ENCODE assay signal across 25 cellular contexts in the genomic region with DNA sequence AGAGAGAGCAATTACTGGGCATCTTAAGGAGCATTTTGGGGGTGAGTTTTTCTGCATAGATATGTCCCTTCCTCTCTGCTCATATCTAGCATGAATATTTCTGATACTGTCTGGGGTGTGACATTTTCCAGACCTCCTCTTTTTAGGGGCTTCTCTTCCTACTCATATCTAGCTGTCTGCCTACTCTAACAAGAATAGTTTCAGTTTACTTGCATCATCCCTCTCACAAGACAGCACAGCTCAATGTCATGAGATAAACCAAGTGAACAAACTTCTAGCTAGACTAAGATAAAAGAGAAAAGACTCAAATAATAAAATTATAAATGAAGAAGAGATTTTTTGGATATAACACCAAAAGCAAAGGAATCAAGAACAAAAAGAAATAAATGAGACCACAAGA.
DNase-seq lines count a peak whose midpoint lies in the region; ATAC-seq and TF ChIP-seq lines count a peak whose summit lies in the region.
"Had no signal": no experiment of that assay in that cellular context is flagged by ENCODE, and none has a peak within 500 bp of the region (broad histone marks: within the 10 kb centered on the region; RNA-seq: fewer than 3 reads in every experiment).

No MANE protein-coding gene starts in this region.

- H3K9ac ChIP-seq in mesenchymal stem cell (ENCODE audit: low read length) = no peak overlapping the region

- TF ChIP-seq POLR2A in ovary (IDR thresholded peaks at IDR 0.05) = no peak

- peaks cover 14% of the 10 kb centered on the region for H3K9me3 Mint-ChIP-seq in natural killer cell treated with Interleukin-12 subunit alpha and Interleukin-12 subunit beta and Interleukin-15 and Interleukin-18, amount 100 ng/mL, for 72 hours

- H3K4me3 Mint-ChIP-seq in natural killer cell treated with Interleukin-12 subunit alpha and Interleukin-12 subunit beta and Interleukin-15 and Interleukin-18, amount 100 ng/mL, for 72 hours = no peak overlapping the region
- H3K4me3 Mint-ChIP-seq: CD4-positive, CD25-positive, alpha-beta regulatory T cell had no signal

- H3K4me1 ChIP-seq in mesenchymal stem cell (ENCODE audit: control insufficient read depth, insufficient read depth, low read depth, low read length) = no peaks in the 10 kb centered on the region
- H3K4me1 ChIP-seq in ovary (ENCODE audit: insufficient read depth) = no peaks in the 10 kb centered on the region
- H3K4me1 ChIP-seq: SJSA1 had no signal

- peak; percentile 16 for DNase-seq in GM03348 (ENCODE audit: low spot score)
- peak; percentile 78 for DNase-seq in OCI-M1 (lab: John Stamatoyannopoulos, UW)
- DNase-seq in fibroblast of peridontal ligament (ENCODE audit: extremely low read depth) = peak; percentile 41
- DNase-seq in mesenchymal stem cell = peak; percentile 33
- DNase-seq in ovary = no peak
- no peak for DNase-seq in NCI-H69 (lab: John Stamatoyannopoulos, UW)
- no peak for DNase-seq in natural killer cell treated with Interleukin-12 subunit alpha and Interleukin-12 subunit beta and Interleukin-15 and Interleukin-18, amount 100 ng/mL, for 72 hours (ENCODE audit: low spot score)
- DNase-seq: CD4-positive, CD25-positive, alpha-beta regulatory T cell; DMS53; H7; Kasumi-1; MV-4-11; NCI-H1105; NCI-H1436 treated with DMSO at 0.1 percent for 48 hours; NCI-H1930; NCI-H2107; NCI-H524; NCI-H774; NK-92 treated with Interleukin-12 subunit alpha and Interleukin-12 subunit beta, amount 100 ng/mL, for 24 hours; Right ventricle myocardium superior; RPMI8226 had no signal

- H3K27me3 Mint-ChIP-seq in natural killer cell treated with Interleukin-12 subunit alpha and Interleukin-12 subunit beta and Interleukin-15 and Interleukin-18, amount 100 ng/mL, for 72 hours = no peaks in the 10 kb centered on the region
- H3K27me3 Mint-ChIP-seq: CD4-positive, CD25-positive, alpha-beta regulatory T cell had no signal

- H2BK120ac ChIP-seq in mesenchymal stem cell (ENCODE audit: low read depth, low read length) = no peak overlapping the region

- no peak overlapping the region for H3K23ac ChIP-seq in mesenchymal stem cell (ENCODE audit: low read length in 2 of 2)

- no peaks in the 10 kb centered on the region for H3K4me1 Mint-ChIP-seq in natural killer cell treated with Interleukin-12 subunit alpha and Interleukin-12 subunit beta and Interleukin-15 and Interleukin-18, amount 100 ng/mL, for 72 hours (ENCODE audit: low read depth in 2 of 2)
- H3K4me1 Mint-ChIP-seq: CD4-positive, CD25-positive, alpha-beta regulatory T cell had no signal

- H4K91ac ChIP-seq in mesenchymal stem cell (ENCODE audit: low read length) = no peak overlapping the region

- H2BK12ac ChIP-seq in mesenchymal stem cell (ENCODE audit: low read length in 2 of 2) = no peak overlapping the region

- no peak overlapping the region for H2BK5ac ChIP-seq in mesenchymal stem cell (ENCODE audit: low read depth, low read length, poor library complexity, severe bottlenecking)

- no peak overlapping the region for H2AK5ac ChIP-seq in mesenchymal stem cell (ENCODE audit: low read length, severe bottlenecking)

- H3K36me3 ChIP-seq in mesenchymal stem cell (ENCODE audit: control insufficient read depth in 1 of 2, insufficient read depth in 2 of 2, low read depth in 1 of 2, low read length in 2 of 2) (no peaks in the 10 kb centered on the region), ovary (no peaks in the 10 kb centered on the region)
- H3K36me3 ChIP-seq: SJSA1 had no signal

- H3K4me3 ChIP-seq in mesenchymal stem cell (ENCODE audit: insufficient read depth in 1 of 2, low read depth in 1 of 2, low read length in 2 of 2) = no peak overlapping the region
- H3K4me3 ChIP-seq in ovary = no peak overlapping the region
- H3K4me3 ChIP-seq: K562, SJSA1 had no signal

- H3K9me3 ChIP-seq in mesenchymal stem cell (ENCODE audit: control insufficient read depth, low read length) (peaks cover 21% of the 10 kb centered on the region), ovary (no peaks in the 10 kb centered on the region)
- H3K9me3 ChIP-seq: SJSA1 had no signal

- no peak overlapping the region for H3K4ac ChIP-seq in mesenchymal stem cell (ENCODE audit: low read depth in 1 of 2, low read length in 2 of 2)

- TF ChIP-seq EP300 in ovary (IDR thresholded peaks at IDR 0.05) = no peak

- no peak overlapping the region for H3K27ac Mint-ChIP-seq in natural killer cell treated with Interleukin-12 subunit alpha and Interleukin-12 subunit beta and Interleukin-15 and Interleukin-18, amount 100 ng/mL, for 72 hours
- H3K27ac Mint-ChIP-seq: CD4-positive, CD25-positive, alpha-beta regulatory T cell had no signal

- intact Hi-C loops in ovary (cut with DNase I) = no loop called here

- no peak overlapping the region for H4K8ac ChIP-seq in mesenchymal stem cell (ENCODE audit: low read length)

- no peak overlapping the region for H3K18ac ChIP-seq in mesenchymal stem cell (ENCODE audit: low read depth in 1 of 2, low read length in 2 of 2)

- H3K4me2 ChIP-seq in mesenchymal stem cell (ENCODE audit: low read length, poor library complexity, severe bottlenecking) = no peak overlapping the region

- H3K27me3 ChIP-seq in mesenchymal stem cell (ENCODE audit: control insufficient read depth in 1 of 2, insufficient read depth in 1 of 2, low read length in 2 of 2) = no peaks in the 10 kb centered on the region
- no peaks in the 10 kb centered on the region for H3K27me3 ChIP-seq in ovary
- H3K27me3 ChIP-seq: SJSA1 had no signal

- no peaks in the 10 kb centered on the region for H3K79me1 ChIP-seq in mesenchymal stem cell (replicated peaks; ENCODE audit: low read length, poor library complexity, severe bottlenecking)

- H3K36me3 Mint-ChIP-seq in natural killer cell treated with Interleukin-12 subunit alpha and Interleukin-12 subunit beta and Interleukin-15 and Interleukin-18, amount 100 ng/mL, for 72 hours = no peaks in the 10 kb centered on the region
- H3K36me3 Mint-ChIP-seq: CD4-positive, CD25-positive, alpha-beta regulatory T cell had no signal

- no peak overlapping the region for H3K27ac ChIP-seq in mesenchymal stem cell (ENCODE audit: low read length, poor library complexity, severe bottlenecking)
- no peak overlapping the region for H3K27ac ChIP-seq in ovary
- H3K27ac ChIP-seq: SJSA1 had no signal

- H3K14ac ChIP-seq in mesenchymal stem cell (ENCODE audit: low read length in 2 of 2) = no peak overlapping the region

- no peak for TF ChIP-seq CTCF in ovary (IDR thresholded peaks at IDR 0.05)

- H2BK15ac ChIP-seq in mesenchymal stem cell (ENCODE audit: low read depth, poor library complexity, severe bottlenecking) = no peak overlapping the region

- no peak for ATAC-seq in natural killer cell treated with Interleukin-12 subunit alpha and Interleukin-12 subunit beta and Interleukin-15 and Interleukin-18, amount 100 ng/mL, for 72 hours
- ATAC-seq in HG03135 (IDR thresholded peaks at IDR 0.05; ENCODE audit: unreplicated experiment) = no peak
- ATAC-seq: HepG2, K562 had no signal

- no peak overlapping the region for H2AFZ ChIP-seq in mesenchymal stem cell (ENCODE audit: low read depth, low read length)

Comparison
In these comparisons a context has a peak if more than half of its experiments do, and no peak if none do; other contexts are left out.
1. DNase-seq: peak in GM03348 (single experiment), OCI-M1 (single experiment), fibroblast of peridontal ligament (single experiment) and mesenchymal stem cell (single experiment); none in ovary (0 of 5), NCI-H69 (single experiment) and natural killer cell treated with Interleukin-12 subunit alpha and Interleukin-12 subunit beta and Interleukin-15 and Interleukin-18, amount 100 ng/mL, for 72 hours (single experiment).